In genomic region chr1:21246905-21247642, GRCh38 we compare ENCODE assay signal across 24 cellular contexts. TPM values are rescaled to one million over a fixed set of nuclear protein-coding genes. Genes with fewer than 3 reads are reported as not detected.
A peak's percentile ranks its signal among the peaks of the same experiment; 100 is the strongest.
DNase-seq lines count a peak whose midpoint lies in the region; ATAC-seq and TF ChIP-seq lines count a peak whose summit lies in the region.
"Had no signal": no experiment of that assay in that cellular context is flagged by ENCODE, and none has a peak within 500 bp of the region (broad histone marks: within the 10 kb centered on the region; RNA-seq: fewer than 3 reads in every experiment).

No MANE protein-coding gene starts in this region.

- H3K79me2 ChIP-seq in osteoblast (ENCODE audit: insufficient read depth, low read length) = no peaks in the 10 kb centered on the region

- H3K4me3 Mint-ChIP-seq in activated T-cell treated with anti-CD3 and anti-CD28 coated beads, Interleukin-2, amount 50 U/mL, for 24 hours = no peak overlapping the region
- no peak overlapping the region for H3K4me3 Mint-ChIP-seq in activated T-cell treated with anti-CD3 and anti-CD28 coated beads, Interleukin-2, amount 50 U/mL, for 4 hours
- no peak overlapping the region for H3K4me3 Mint-ChIP-seq in effector memory CD8-positive, alpha-beta T cell
- H3K4me3 Mint-ChIP-seq: CD8-positive, alpha-beta memory T cell had no signal

- H3K9ac ChIP-seq in IMR-90 (ENCODE audit: low read depth, low read length) = no peak overlapping the region
- H3K9ac ChIP-seq: BLaER1 treated with 17β-estradiol and CSF1 and Interleukin-3, amounts not matched to agents 10 nM and 100 nM had no signal

- no peak overlapping the region for H3K4me2 ChIP-seq in IMR-90 (ENCODE audit: low read depth, low read length)
- no peak overlapping the region for H3K4me2 ChIP-seq in osteoblast (ENCODE audit: insufficient read depth, low read length)
- H3K4me2 ChIP-seq: A549; BLaER1 treated with 17β-estradiol and CSF1 and Interleukin-3, amounts not matched to agents 10 nM and 100 nM had no signal

- no peak overlapping the region for H2AK5ac ChIP-seq in IMR-90 (ENCODE audit: low read depth, low read length)

- H3K27ac ChIP-seq in IMR-90 (ENCODE audit: insufficient read depth, low read length) = no peak overlapping the region
- peak overlapping the region; percentile 64 to 99 (median 90) for H3K27ac ChIP-seq in body of pancreas
- H3K27ac ChIP-seq in osteoblast (ENCODE audit: low read depth, low read length) = no peak overlapping the region
- H3K27ac ChIP-seq: A549; BLaER1 treated with 17β-estradiol and CSF1 and Interleukin-3, amounts not matched to agents 10 nM and 100 nM; SJCRH30 had no signal

- POLR2A ChIA-PET in IMR-90 (lab: Charles Lee; ENCODE audit: unreplicated experiment) = no interaction called here

- H3K23ac ChIP-seq in IMR-90 (ENCODE audit: low read depth, low read length) = no peak overlapping the region

- in situ Hi-C loops in IMR-90 (cut with MboI; ENCODE audit: low sequenced_read_pairs) = no loop called here

- 0 out of 2 replicates have a peak, but pooled peaks cover 5% of the 10 kb centered on the region for H3K9me1 ChIP-seq in IMR-90 (ENCODE audit: insufficient read depth, low read length)

- H3K4me3 ChIP-seq in IMR-90 (ENCODE audit: insufficient read depth, low read depth, low read length) (no peak overlapping the region), body of pancreas (no peak overlapping the region), osteoblast (ENCODE audit: insufficient read depth, low read length) (no peak overlapping the region)
- H3K4me3 ChIP-seq: A549; BLaER1 treated with 17β-estradiol and CSF1 and Interleukin-3, amounts not matched to agents 10 nM and 100 nM; SJCRH30 had no signal

- intact Hi-C loops in IMR-90 (cut with micrococcal nuclease) (no loop called here), body of pancreas (cut with DNase I) (no loop called here)

- no peak overlapping the region for H2BK20ac ChIP-seq in IMR-90 (ENCODE audit: low read depth, low read length)

- no peak overlapping the region for H2BK120ac ChIP-seq in IMR-90 (ENCODE audit: low read depth, low read length)

- no TSS peak for BruUV-seq in IMR-90 (replicated peaks; lab: Mats Ljungman, UMichigan)

- TF ChIP-seq POLR2A in IMR-90 (IDR thresholded peaks at IDR 0.05; ENCODE audit: low read depth, low read length) = no peak
- TF ChIP-seq POLR2A in body of pancreas (IDR thresholded peaks at IDR 0.05) = no peak

- H3K4ac ChIP-seq in IMR-90 (ENCODE audit: low read depth, low read length) = no peak overlapping the region

- WGBS in IMR-90 (ENCODE audit: extremely low coverage in 2 of 2, insufficient read length in 1 of 2), 2 experiments = 86% methylated on average over 6 of the region's 20 CpGs; no CpG with 5 or more reads in 1 of the 2 experiments
- 67 to 74% methylated on average over 20 of the region's 20 CpGs for WGBS in body of pancreas, 2 donors

- H3K56ac ChIP-seq in IMR-90 (ENCODE audit: extremely low read depth, insufficient read depth, low read length) = no peak overlapping the region

- H4K91ac ChIP-seq in IMR-90 (ENCODE audit: insufficient read depth, low read depth, low read length) = no peak overlapping the region

- H4K5ac ChIP-seq in IMR-90 (ENCODE audit: low read depth, low read length) = no peak overlapping the region

- peaks cover 7 to 48% of the 10 kb centered on the region in 2 experiments; a peak in 3 of 4 replicates for H3K79me1 ChIP-seq in IMR-90 (ENCODE audit: low read depth in 1 of 2, low read length in 2 of 2)

- no peak overlapping the region for H3K14ac ChIP-seq in IMR-90 (replicated peaks; ENCODE audit: low read depth, low read length)

- no peaks in the 10 kb centered on the region for H3K27me3 Mint-ChIP-seq in activated T-cell treated with anti-CD3 and anti-CD28 coated beads, Interleukin-2, amount 50 U/mL, for 24 hours
- H3K27me3 Mint-ChIP-seq in activated T-cell treated with anti-CD3 and anti-CD28 coated beads, Interleukin-2, amount 50 U/mL, for 4 hours (ENCODE audit: low read depth) = no peaks in the 10 kb centered on the region
- no peaks in the 10 kb centered on the region for H3K27me3 Mint-ChIP-seq in effector memory CD8-positive, alpha-beta T cell
- H3K27me3 Mint-ChIP-seq: CD8-positive, alpha-beta memory T cell had no signal

- peak overlapping the region; percentile 68 for H3K27ac Mint-ChIP-seq in activated T-cell treated with anti-CD3 and anti-CD28 coated beads, Interleukin-2, amount 50 U/mL, for 24 hours
- H3K27ac Mint-ChIP-seq in effector memory CD8-positive, alpha-beta T cell = no peak overlapping the region

- H3K36me3 ChIP-seq in IMR-90 (ENCODE audit: control insufficient read depth, insufficient read depth, low read length) (peaks cover 57% of the 10 kb centered on the region), body of pancreas (replicated peaks in 1 of 2; ENCODE audit: insufficient read depth in 1 of 2, low read depth in 2 of 2) (no peaks in the 10 kb centered on the region), osteoblast (ENCODE audit: insufficient read depth, low read length) (peaks cover 11% of the 10 kb centered on the region)

- H2BK5ac ChIP-seq in IMR-90 (ENCODE audit: low read depth, low read length, poor library complexity, severe bottlenecking) = no peak overlapping the region

- H3K4me1 Mint-ChIP-seq in activated T-cell treated with anti-CD3 and anti-CD28 coated beads, Interleukin-2, amount 50 U/mL, for 24 hours (ENCODE audit: low read depth) = peaks cover 5% of the 10 kb centered on the region
- peaks cover 5% of the 10 kb centered on the region for H3K4me1 Mint-ChIP-seq in activated T-cell treated with anti-CD3 and anti-CD28 coated beads, Interleukin-2, amount 50 U/mL, for 4 hours (ENCODE audit: low read depth)
- no peaks in the 10 kb centered on the region for H3K4me1 Mint-ChIP-seq in effector memory CD8-positive, alpha-beta T cell (ENCODE audit: low read depth in 2 of 2)

- H2AFZ ChIP-seq in IMR-90 (replicated peaks; ENCODE audit: low read length, poor library complexity) = peak overlapping the region; percentile 29
- H2AFZ ChIP-seq in osteoblast (ENCODE audit: low read length) = no peak overlapping the region

- H4K20me1 ChIP-seq in IMR-90 (ENCODE audit: insufficient read depth, low read length) (peaks cover 7% of the 10 kb centered on the region; the same call in 1 of the 2 replicates), osteoblast (ENCODE audit: insufficient read depth, low read length) (no peaks in the 10 kb centered on the region)

- no peak for TF ChIP-seq RAD21 in IMR-90 (IDR thresholded peaks at IDR 0.05; ENCODE audit: low read length)

- H3K27me3 ChIP-seq in IMR-90 (ENCODE audit: control insufficient read depth, insufficient read depth, low read length) (no peaks in the 10 kb centered on the region), body of pancreas (no peaks in the 10 kb centered on the region), osteoblast (ENCODE audit: insufficient read depth, low read length) (no peaks in the 10 kb centered on the region)
- H3K27me3 ChIP-seq: BLaER1 treated with 17β-estradiol and CSF1 and Interleukin-3, amounts not matched to agents 10 nM and 100 nM; SJCRH30 had no signal

- ATAC-seq in activated T-cell treated with anti-CD3 and anti-CD28 coated beads, Interleukin-2, amount 50 U/mL, for 4 hours = no peak
- no peak for ATAC-seq in IMR-90 (ENCODE audit: low read depth)
- no peak for ATAC-seq in body of pancreas
- no peak for ATAC-seq in effector memory CD8-positive, alpha-beta T cell (replicated peaks)
- ATAC-seq: A549 had no signal

- DNase-seq in activated T-cell treated with anti-CD3 and anti-CD28 coated beads, Interleukin-2, amount 50 U/mL, for 24 hours = no peak
- DNase-seq in activated T-cell treated with anti-CD3 and anti-CD28 coated beads, Interleukin-2, amount 50 U/mL, for 4 hours = no peak
- DNase-seq in IMR-90 (no peak), body of pancreas (peak; percentile 65 to 76 (median 70)), osteoblast (ENCODE audit: insufficient read length, low spot score, missing footprints) (peak; percentile 6), HuH-7.5 (ENCODE audit: low spot score) (no peak), mucosa of gallbladder (ENCODE audit: low spot score) (no peak)
- no peak for DNase-seq in effector memory CD8-positive, alpha-beta T cell
- DNase-seq: CD8-positive, alpha-beta memory T cell; DND-41; GDM1; GOT3; Karpas-422; MM.1S; NCI-H1092 treated with DMSO at 0.1 percent for 48 hours; NCI-H1694; NCI-H2107; NCI-H345; NCI-H526 treated with DMSO at 0.1 percent for 48 hours; NK-92 treated with Interleukin-12 subunit alpha and Interleukin-12 subunit beta, amount 100 ng/mL, for 24 hours; RPMI8226; SJCRH30 had no signal

- peaks cover 9% of the 10 kb centered on the region for H3K4me1 ChIP-seq in IMR-90 (ENCODE audit: control insufficient read depth, insufficient read depth, low read length)
- H3K4me1 ChIP-seq in body of pancreas = peaks cover 96% of the 10 kb centered on the region
- peaks cover 6% of the 10 kb centered on the region for H3K4me1 ChIP-seq in osteoblast (ENCODE audit: insufficient read depth, low read length)

- peaks cover 93% of the 10 kb centered on the region for H3K36me3 Mint-ChIP-seq in activated T-cell treated with anti-CD3 and anti-CD28 coated beads, Interleukin-2, amount 50 U/mL, for 24 hours (ENCODE audit: low read depth)
- H3K36me3 Mint-ChIP-seq in activated T-cell treated with anti-CD3 and anti-CD28 coated beads, Interleukin-2, amount 50 U/mL, for 4 hours (ENCODE audit: insufficient read depth) = peaks cover 35% of the 10 kb centered on the region
- peaks cover 43% of the 10 kb centered on the region for H3K36me3 Mint-ChIP-seq in effector memory CD8-positive, alpha-beta T cell (ENCODE audit: insufficient read depth)

- dilution Hi-C loops in IMR-90 (cut with HindIII; ENCODE audit: low sequenced_read_pairs, unreplicated experiment) = no loop called here

- no peaks in the 10 kb centered on the region for H3K9me3 Mint-ChIP-seq in activated T-cell treated with anti-CD3 and anti-CD28 coated beads, Interleukin-2, amount 50 U/mL, for 24 hours
- H3K9me3 Mint-ChIP-seq in activated T-cell treated with anti-CD3 and anti-CD28 coated beads, Interleukin-2, amount 50 U/mL, for 4 hours = no peaks in the 10 kb centered on the region
- no peaks in the 10 kb centered on the region for H3K9me3 Mint-ChIP-seq in effector memory CD8-positive, alpha-beta T cell
- H3K9me3 Mint-ChIP-seq: CD8-positive, alpha-beta memory T cell had no signal

- TF ChIP-seq CTCF in IMR-90 (conservative IDR thresholded peaks at IDR 0.05; ENCODE audit: low read depth, low read length) (no peak), body of pancreas (IDR thresholded peaks at IDR 0.05) (no peak), osteoblast (IDR thresholded peaks at IDR 0.05; ENCODE audit: extremely low read depth, low read depth, low read length) (no peak)

- H2BK15ac ChIP-seq in IMR-90 (ENCODE audit: low read depth, low read length) = no peak overlapping the region

- CTCF ChIA-PET in IMR-90 (lab: Yijun Ruan, JAX) = interaction anchor here (1.1 to 2.2 kb wide), 2 partner anchors 23 to 121 kb away, joined by 3 to 7 read pairs; no protein-coding TSS in a partner anchor

- no peaks in the 10 kb centered on the region for H3K9me3 ChIP-seq in IMR-90 (ENCODE audit: control insufficient read depth, insufficient read depth, low read length)
- H3K9me3 ChIP-seq in body of pancreas = no peaks in the 10 kb centered on the region
- H3K9me3 ChIP-seq in osteoblast (ENCODE audit: low read depth, low read length) = no peaks in the 10 kb centered on the region
- H3K9me3 ChIP-seq: A549, SJCRH30 had no signal

- no peak overlapping the region for H4K8ac ChIP-seq in IMR-90 (ENCODE audit: low read depth in 2 of 2, low read length in 2 of 2)

- no peak overlapping the region for H3K18ac ChIP-seq in IMR-90 (ENCODE audit: low read depth, low read length)

- peak overlapping the region; percentile 70 for H2AK9ac ChIP-seq in IMR-90 (replicated peaks; ENCODE audit: low read depth, low read length, poor library complexity)

RNA-seq across cellular contexts. Expression of gene ECE1, which starts 43.2 kb away (rescaled TPM):
- total RNA-seq in activated T-cell treated with anti-CD3 and anti-CD28 coated beads, Interleukin-2, amount 50 U/mL, for 4 hours = 100 to 1,000 TPM; 121 to 168 (median 149) TPM
- total RNA-seq in IMR-90 (2012; rRNA removed) (60.0 and 61.8 TPM in 2 replicates), body of pancreas (10 to 100 TPM; 79.1 to 83.3 TPM), osteoblast (32.6 and 34.8 TPM in 2 replicates), mucosa of gallbladder (140 TPM)
- 124 and 133 TPM in 2 replicates for polyA plus RNA-seq in IMR-90 (2012; rRNA removed)
- 90.4 and 122 TPM in 2 replicates for polyA plus RNA-seq in IMR-90 (2012; cell fraction: cytosol; rRNA removed)
- 71.7 and 82.4 TPM in 2 replicates for polyA plus RNA-seq in IMR-90 (2012; cell fraction: nucleus; rRNA removed; ENCODE audit: low replicate concordance)

Comparison
In these comparisons a context has a peak if more than half of its experiments do, and no peak if none do; other contexts are left out.
1. DNase-seq: peak in body of pancreas (4 of 4) and osteoblast (single experiment); none in activated T-cell treated with anti-CD3 and anti-CD28 coated beads, Interleukin-2, amount 50 U/mL, for 24 hours (single experiment), activated T-cell treated with anti-CD3 and anti-CD28 coated beads, Interleukin-2, amount 50 U/mL, for 4 hours (single experiment), IMR-90 (single experiment), HuH-7.5 (single experiment), effector memory CD8-positive, alpha-beta T cell (0 of 3) and mucosa of gallbladder (single experiment).
2. H3K27ac ChIP-seq: peak in body of pancreas (4 of 4); none in IMR-90 (single experiment) and osteoblast (single experiment).